28 cellular contexts compared by ENCODE assay signal in genomic region chr4:174378951-174379350, GRCh38.
"Had no signal": no experiment of that assay in that cellular context is flagged by ENCODE, and none has a peak within 500 bp of the region (broad histone marks: within the 10 kb centered on the region; RNA-seq: fewer than 3 reads in every experiment).

No MANE protein-coding gene starts in this region.

- H3K4me1 ChIP-seq: stomach, suprapubic skin, testis, thyroid gland, tibial artery, tibial nerve, upper lobe of left lung, upper lobe of right lung, uterus, vagina had no signal

- H3K27me3 ChIP-seq: stomach, suprapubic skin, testis, thyroid gland, tibial artery, tibial nerve, transverse colon, upper lobe of left lung, upper lobe of right lung, uterus, vagina had no signal

- H3K4me3 ChIP-seq: stomach, suprapubic skin, testis, thoracic aorta, thyroid gland, tibial artery, tibial nerve, transverse colon, upper lobe of left lung, upper lobe of right lung, uterus, vagina had no signal

- H3K9me3 ChIP-seq: stomach, suprapubic skin, testis, thoracic aorta, thyroid gland, tibial artery, tibial nerve, transverse colon, upper lobe of left lung, upper lobe of right lung, uterus, vagina had no signal

- H3K27me3 Mint-ChIP-seq: stimulated activated naive CD8-positive, alpha-beta T cell treated with anti-CD3 and anti-CD28 coated beads, Interleukin-15, amount 100 ng/mL, for 72 hours; stimulated activated naive CD8-positive, alpha-beta T cell treated with anti-CD3 and anti-CD28 coated beads, Interleukin-15, Interleukin-2, amounts not matched to agents 100 ng/mL and 50 ng/mL, for 24 hours; type B pancreatic cell had no signal

- H3K27ac Mint-ChIP-seq: stimulated activated effector memory CD8-positive, alpha-beta T cell treated with anti-CD3 and anti-CD28 coated beads, Interleukin-12 subunit alpha, Interleukin-12 subunit beta, amount 100 ng/mL, for 72 hours; stimulated activated memory B cell treated with anti-CD40 and anti-IgM and Interleukin-4, amounts not matched to agents 10 μg/mL and 1 μg/mL and 100 μg/mL, for 72 hours; stimulated activated naive B cell treated with anti-CD40 and anti-IgM and Interleukin-4, amounts not matched to agents 10 μg/mL and 1 μg/mL and 100 μg/mL, for 72 hours; stimulated activated naive CD8-positive, alpha-beta T cell treated with anti-CD3 and anti-CD28 coated beads, Interleukin-15, amount 100 ng/mL, for 72 hours; stimulated activated naive CD8-positive, alpha-beta T cell treated with anti-CD3 and anti-CD28 coated beads, Interleukin-15, Interleukin-2, amounts not matched to agents 100 ng/mL and 50 ng/mL, for 24 hours; type B pancreatic cell had no signal

- H3K36me3 ChIP-seq: stomach, suprapubic skin, thoracic aorta, thyroid gland, tibial artery, tibial nerve, transverse colon, upper lobe of left lung, upper lobe of right lung, uterus, vagina had no signal

- H3K4me1 Mint-ChIP-seq: stimulated activated effector memory CD8-positive, alpha-beta T cell treated with anti-CD3 and anti-CD28 coated beads, Interleukin-12 subunit alpha, Interleukin-12 subunit beta, amount 100 ng/mL, for 72 hours; stimulated activated memory B cell treated with anti-CD40 and anti-IgM and Interleukin-4, amounts not matched to agents 10 μg/mL and 1 μg/mL and 100 μg/mL, for 72 hours; stimulated activated naive B cell treated with anti-CD40 and anti-IgM and Interleukin-4, amounts not matched to agents 10 μg/mL and 1 μg/mL and 100 μg/mL, for 72 hours; stimulated activated naive CD8-positive, alpha-beta T cell treated with anti-CD3 and anti-CD28 coated beads, Interleukin-15, amount 100 ng/mL, for 72 hours had no signal

- H3K27ac ChIP-seq: stomach, suprapubic skin, testis, thoracic aorta, thyroid gland, tibial artery, tibial nerve, transverse colon, upper lobe of left lung, upper lobe of right lung, uterus, vagina had no signal

- H3K9me3 Mint-ChIP-seq: stimulated activated effector memory CD8-positive, alpha-beta T cell treated with anti-CD3 and anti-CD28 coated beads, Interleukin-12 subunit alpha, Interleukin-12 subunit beta, amount 100 ng/mL, for 72 hours; stimulated activated memory B cell treated with anti-CD40 and anti-IgM and Interleukin-4, amounts not matched to agents 10 μg/mL and 1 μg/mL and 100 μg/mL, for 72 hours; stimulated activated naive B cell treated with anti-CD40 and anti-IgM and Interleukin-4, amounts not matched to agents 10 μg/mL and 1 μg/mL and 100 μg/mL, for 72 hours; stimulated activated naive CD8-positive, alpha-beta T cell treated with anti-CD3 and anti-CD28 coated beads, Interleukin-15, amount 100 ng/mL, for 72 hours; stimulated activated naive CD8-positive, alpha-beta T cell treated with anti-CD3 and anti-CD28 coated beads, Interleukin-15, Interleukin-2, amounts not matched to agents 100 ng/mL and 50 ng/mL, for 24 hours; type B pancreatic cell had no signal

- DNase-seq: stimulated activated CD4-positive, alpha-beta T cell treated with anti-CD3 and anti-CD28 coated beads, Interleukin-2, amount 100 ng/mL, for 48 hours; stimulated activated CD4-positive, alpha-beta T cell treated with anti-CD3 and anti-CD28 coated beads, Interleukin-4, amount 100 ng/mL, for 1 hour; stimulated activated CD4-positive, alpha-beta T cell treated with anti-CD3 and anti-CD28 coated beads, Interleukin-4, amount 100 ng/mL, for 24 hours; stimulated activated CD4-positive, alpha-beta T cell treated with anti-CD3 and anti-CD28 coated beads, Interleukin-4, amount 100 ng/mL, for 4 hours; stimulated activated CD8-positive, alpha-beta memory T cell treated with anti-CD3 and anti-CD28 coated beads, Interleukin-4, amount 100 ng/mL, for 48 hours; stimulated activated naive B cell treated with anti-CD40 and anti-IgM and Interleukin-4, amounts not matched to agents 10 μg/mL and 1 μg/mL and 100 μg/mL, for 72 hours; stimulated activated naive CD4-positive, alpha-beta T cell; stimulated activated naive CD4-positive, alpha-beta T cell treated with Interleukin-2 at 50 U/mL for 16 hours; stimulated activated naive CD8-positive, alpha-beta T cell treated with anti-CD3 and anti-CD28 coated beads, Interleukin-15, amount 100 ng/mL, for 72 hours; stimulated activated naive CD8-positive, alpha-beta T cell treated with anti-CD3 and anti-CD28 coated beads, Interleukin-15, Interleukin-2, amounts not matched to agents 100 U/mL and 50 U/mL, for 24 hours; stomach; substantia nigra; testis; thyroid gland; tibial artery; transverse colon; upper lobe of left lung; upper lobe of right lung; uterus had no signal

- H3K36me3 Mint-ChIP-seq: stimulated activated effector memory CD8-positive, alpha-beta T cell treated with anti-CD3 and anti-CD28 coated beads, Interleukin-12 subunit alpha, Interleukin-12 subunit beta, amount 100 ng/mL, for 72 hours; stimulated activated memory B cell treated with anti-CD40 and anti-IgM and Interleukin-4, amounts not matched to agents 10 μg/mL and 1 μg/mL and 100 μg/mL, for 72 hours; stimulated activated naive B cell treated with anti-CD40 and anti-IgM and Interleukin-4, amounts not matched to agents 10 μg/mL and 1 μg/mL and 100 μg/mL, for 72 hours; type B pancreatic cell had no signal

- ATAC-seq: stimulated activated effector memory CD8-positive, alpha-beta T cell treated with anti-CD3 and anti-CD28 coated beads, Interleukin-12 subunit alpha, Interleukin-12 subunit beta, amount 100 ng/mL, for 72 hours; stimulated activated memory B cell treated with anti-CD40 and anti-IgM and Interleukin-4, amounts not matched to agents 10 μg/mL and 1 μg/mL and 100 μg/mL, for 72 hours; stimulated activated naive B cell treated with anti-CD40 and anti-IgM and Interleukin-4, amounts not matched to agents 10 μg/mL and 1 μg/mL and 100 μg/mL, for 72 hours; stimulated activated naive CD8-positive, alpha-beta T cell treated with anti-CD3 and anti-CD28 coated beads, Interleukin-15, amount 100 ng/mL, for 72 hours; stimulated activated naive CD8-positive, alpha-beta T cell treated with anti-CD3 and anti-CD28 coated beads, Interleukin-15, Interleukin-2, amounts not matched to agents 100 U/mL and 50 U/mL, for 24 hours; upper lobe of right lung had no signal

- H3K4me3 Mint-ChIP-seq: stimulated activated effector memory CD8-positive, alpha-beta T cell treated with anti-CD3 and anti-CD28 coated beads, Interleukin-12 subunit alpha, Interleukin-12 subunit beta, amount 100 ng/mL, for 72 hours; stimulated activated memory B cell treated with anti-CD40 and anti-IgM and Interleukin-4, amounts not matched to agents 10 μg/mL and 1 μg/mL and 100 μg/mL, for 72 hours; stimulated activated naive B cell treated with anti-CD40 and anti-IgM and Interleukin-4, amounts not matched to agents 10 μg/mL and 1 μg/mL and 100 μg/mL, for 72 hours; stimulated activated naive CD8-positive, alpha-beta T cell treated with anti-CD3 and anti-CD28 coated beads, Interleukin-15, amount 100 ng/mL, for 72 hours; stimulated activated naive CD8-positive, alpha-beta T cell treated with anti-CD3 and anti-CD28 coated beads, Interleukin-15, Interleukin-2, amounts not matched to agents 100 ng/mL and 50 ng/mL, for 24 hours; type B pancreatic cell had no signal

- FAIRE-seq: urothelium cell line had no signal
